ENCODE assay signal across 10 cellular contexts in the genomic region with DNA sequence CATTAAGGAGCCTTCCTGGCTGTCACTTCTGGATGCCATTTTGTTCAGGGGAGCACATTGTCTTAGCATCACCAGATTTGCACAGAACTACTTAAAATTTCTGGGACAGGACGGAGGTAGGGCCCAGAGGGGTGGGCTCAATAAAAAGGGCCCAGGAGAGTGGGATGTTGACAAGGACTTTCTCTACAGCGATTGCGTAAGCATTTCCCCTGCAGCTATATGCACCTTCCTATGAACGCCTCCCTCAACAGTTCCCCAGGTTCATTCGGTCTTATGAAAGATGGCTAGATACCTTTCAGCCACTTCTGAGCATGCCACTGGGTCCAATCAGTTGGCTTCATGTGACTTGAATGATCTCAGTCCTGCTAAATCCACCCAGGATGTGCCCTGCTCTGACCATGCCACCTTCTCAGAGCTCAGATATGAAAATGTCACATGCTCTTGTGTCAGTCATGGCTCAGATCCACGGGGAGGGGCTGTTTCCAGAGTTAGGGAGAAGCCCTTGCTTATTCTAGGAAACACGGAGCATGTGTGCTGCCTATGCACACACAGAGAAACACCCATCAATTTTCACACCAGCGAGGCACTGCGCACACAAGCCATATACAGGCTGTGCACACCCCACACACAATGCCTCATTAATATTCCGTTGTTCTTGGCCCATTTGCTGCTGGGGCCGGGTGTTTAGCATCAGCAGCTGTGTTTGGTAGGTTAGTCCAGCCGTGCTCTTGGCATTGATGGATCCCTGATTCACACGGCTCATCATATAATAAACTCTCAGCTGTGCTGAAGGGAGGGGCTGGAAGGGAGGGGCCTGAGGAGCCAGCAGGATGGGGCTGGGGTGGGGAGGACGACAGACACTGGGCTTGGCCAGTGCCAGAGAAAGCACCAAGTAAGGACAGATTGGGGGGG. TPM values are rescaled to one million over a fixed set of nuclear protein-coding genes. Genes with fewer than 3 reads are reported as not detected.
A peak's percentile ranks its signal among the peaks of the same experiment; 100 is the strongest.
DNase-seq lines count a peak whose midpoint lies in the region; ATAC-seq and TF ChIP-seq lines count a peak whose summit lies in the region.
"Had no signal": no experiment of that assay in that cellular context is flagged by ENCODE, and none has a peak within 500 bp of the region (broad histone marks: within the 10 kb centered on the region; RNA-seq: fewer than 3 reads in every experiment).

No MANE protein-coding gene starts in this region.

- H3K27ac Mint-ChIP-seq in activated CD4-positive, alpha-beta T cell treated with anti-CD3 and anti-CD28 coated beads, Interleukin-2, amount 10 ng/mL, durations not matched to agents 7 days and 5 days: no peak overlapping the region
- H3K27ac Mint-ChIP-seq: activated T-cell treated with anti-CD3 and anti-CD28 coated beads, Interleukin-2, amount 50 U/mL, for 24 hours had no signal

- no peaks in the 10 kb centered on the region for H3K9me3 ChIP-seq in gastroesophageal sphincter
- no peaks in the 10 kb centered on the region for H3K9me3 ChIP-seq in effector memory CD4-positive, alpha-beta T cell (ENCODE audit: control insufficient read depth, low read length)

- ATAC-seq in gastroesophageal sphincter (peak; percentile 58), HG03175 (IDR thresholded peaks at IDR 0.05; ENCODE audit: unreplicated experiment) (no peak)

- no peaks in the 10 kb centered on the region for H3K36me3 Mint-ChIP-seq in activated CD4-positive, alpha-beta T cell treated with anti-CD3 and anti-CD28 coated beads, Interleukin-2, amount 10 ng/mL, durations not matched to agents 7 days and 5 days (ENCODE audit: low read depth)

- DNase-seq in LHCN-M2 (ENCODE audit: low read depth): peak; percentile 46
- peak; percentile 33 for DNase-seq in NCI-H524 treated with DMSO at 0.1 percent for 48 hours (lab: John Stamatoyannopoulos, UW)
- DNase-seq in pons (ENCODE audit: low spot score): peak; percentile 46
- no peak for DNase-seq in effector memory CD4-positive, alpha-beta T cell
- DNase-seq in activated CD4-positive, alpha-beta T cell treated with anti-CD3 and anti-CD28 coated beads, Interleukin-2, amount 10 ng/mL, durations not matched to agents 7 days and 5 days: no peak
- DNase-seq in stimulated activated CD4-positive, alpha-beta T cell treated with anti-CD3 and anti-CD28 coated beads, Interleukin-1b, Interleukin-23, amount 100 ng/mL, for 48 hours: no peak
- DNase-seq: activated T-cell treated with anti-CD3 and anti-CD28 coated beads, Interleukin-2, amount 50 U/mL, for 24 hours; islet precursor cell had no signal

- TF ChIP-seq CTCF in gastroesophageal sphincter (IDR thresholded peaks at IDR 0.05): no peak

- POLR2A ChIA-PET in activated CD4-positive, alpha-beta T cell treated with anti-CD3 and anti-CD28 coated beads, Interleukin-2, amount 10 ng/mL, durations not matched to agents 7 days and 5 days (lab: Charles Lee): no interaction called here

- H3K27me3 Mint-ChIP-seq in activated CD4-positive, alpha-beta T cell treated with anti-CD3 and anti-CD28 coated beads, Interleukin-2, amount 10 ng/mL, durations not matched to agents 7 days and 5 days: peaks cover 4% of the 10 kb centered on the region
- H3K27me3 Mint-ChIP-seq: activated T-cell treated with anti-CD3 and anti-CD28 coated beads, Interleukin-2, amount 50 U/mL, for 24 hours had no signal

- no peaks in the 10 kb centered on the region for H3K27me3 ChIP-seq in gastroesophageal sphincter
- H3K27me3 ChIP-seq in effector memory CD4-positive, alpha-beta T cell (replicated peaks; ENCODE audit: control insufficient read depth, insufficient read depth, low read length, poor library complexity, severe bottlenecking): no peaks in the 10 kb centered on the region

- H3K4me3 Mint-ChIP-seq in activated CD4-positive, alpha-beta T cell treated with anti-CD3 and anti-CD28 coated beads, Interleukin-2, amount 10 ng/mL, durations not matched to agents 7 days and 5 days: no peak overlapping the region
- H3K4me3 Mint-ChIP-seq: activated T-cell treated with anti-CD3 and anti-CD28 coated beads, Interleukin-2, amount 50 U/mL, for 24 hours had no signal

- no peaks in the 10 kb centered on the region for H3K9me3 Mint-ChIP-seq in activated CD4-positive, alpha-beta T cell treated with anti-CD3 and anti-CD28 coated beads, Interleukin-2, amount 10 ng/mL, durations not matched to agents 7 days and 5 days
- H3K9me3 Mint-ChIP-seq: activated T-cell treated with anti-CD3 and anti-CD28 coated beads, Interleukin-2, amount 50 U/mL, for 24 hours had no signal

- 56 to 90% methylated on average over 2 to 11 of the region's 14 CpGs for WGBS in gastroesophageal sphincter (ENCODE audit: low coverage in 1 of 2), 2 donors

- no peak for TF ChIP-seq EP300 in gastroesophageal sphincter (IDR thresholded peaks at IDR 0.05)

- H3K4me3 ChIP-seq in gastroesophageal sphincter: no peak overlapping the region
- no peak overlapping the region for H3K4me3 ChIP-seq in effector memory CD4-positive, alpha-beta T cell (ENCODE audit: insufficient read depth, low read depth, low read length, poor library complexity, severe bottlenecking)

- CTCF ChIA-PET in activated CD4-positive, alpha-beta T cell treated with anti-CD3 and anti-CD28 coated beads, Interleukin-2, amount 10 ng/mL, durations not matched to agents 7 days and 5 days (lab: Charles Lee): interaction anchor here (1.0 to 1.2 kb wide), 2 partner anchors 10 to 14 kb away, joined by 3 to 6 read pairs; no protein-coding TSS in a partner anchor

- no peaks in the 10 kb centered on the region for H3K4me1 Mint-ChIP-seq in activated CD4-positive, alpha-beta T cell treated with anti-CD3 and anti-CD28 coated beads, Interleukin-2, amount 10 ng/mL, durations not matched to agents 7 days and 5 days

- TF ChIP-seq POLR2A in gastroesophageal sphincter (IDR thresholded peaks at IDR 0.05): no peak

- H3K36me3 ChIP-seq in gastroesophageal sphincter: peaks cover 0 to 100% of the 10 kb centered on the region in 2 donors
- H3K36me3 ChIP-seq in effector memory CD4-positive, alpha-beta T cell (ENCODE audit: control insufficient read depth, insufficient read depth, low read length): no peaks in the 10 kb centered on the region

- peak overlapping the region in 3 of 4 donors; percentile 2 to 42 (median 15) for H3K27ac ChIP-seq in gastroesophageal sphincter
- H3K27ac ChIP-seq in effector memory CD4-positive, alpha-beta T cell (ENCODE audit: insufficient read depth, low read length, poor library complexity, severe bottlenecking): no peak overlapping the region

- H3K4me1 ChIP-seq in gastroesophageal sphincter: peaks cover 0 to 50% (median 13%) of the 10 kb centered on the region in 3 donors
- H3K4me1 ChIP-seq in effector memory CD4-positive, alpha-beta T cell (ENCODE audit: control insufficient read depth, insufficient read depth, low read length, poor library complexity, severe bottlenecking): no peaks in the 10 kb centered on the region

RNA-seq across cellular contexts. Expression of a gene that starts 52.5 kb away (rescaled TPM):
- total RNA-seq in LHCN-M2 (2014; rRNA removed) (759 and 1,139 TPM in 2 replicates), gastroesophageal sphincter (100 to 1,000 TPM in 3 of 4 donors, 10 to 100 TPM in 1; 39.4 to 409 (median 243) TPM)
- 1,047 TPM for polyA plus RNA-seq in LHCN-M2 (2012)
- not detected for total RNA-seq in activated CD4-positive, alpha-beta T cell treated with anti-CD3 and anti-CD28 coated beads, Interleukin-2, amount 10 ng/mL, durations not matched to agents 7 days and 5 days

Comparison
In these comparisons a context has a peak if more than half of its experiments do, and no peak if none do; other contexts are left out.
1. DNase-seq: peak in LHCN-M2 (single experiment), NCI-H524 treated with DMSO at 0.1 percent for 48 hours (single experiment) and pons (single experiment); none in effector memory CD4-positive, alpha-beta T cell (0 of 3), activated CD4-positive, alpha-beta T cell treated with anti-CD3 and anti-CD28 coated beads, Interleukin-2, amount 10 ng/mL, durations not matched to agents 7 days and 5 days (single experiment) and stimulated activated CD4-positive, alpha-beta T cell treated with anti-CD3 and anti-CD28 coated beads, Interleukin-1b, Interleukin-23, amount 100 ng/mL, for 48 hours (single experiment).
2. RNA of a gene that starts 52.5 kb away (total RNA-seq): 759 to 1,139 TPM in LHCN-M2 and 39.4 to 409 TPM in gastroesophageal sphincter; not detected in activated CD4-positive, alpha-beta T cell treated with anti-CD3 and anti-CD28 coated beads, Interleukin-2, amount 10 ng/mL, durations not matched to agents 7 days and 5 days; every median in the first group is over 10 times any median in the second.